25 cellular contexts compared by ENCODE assay signal in the genomic region with DNA sequence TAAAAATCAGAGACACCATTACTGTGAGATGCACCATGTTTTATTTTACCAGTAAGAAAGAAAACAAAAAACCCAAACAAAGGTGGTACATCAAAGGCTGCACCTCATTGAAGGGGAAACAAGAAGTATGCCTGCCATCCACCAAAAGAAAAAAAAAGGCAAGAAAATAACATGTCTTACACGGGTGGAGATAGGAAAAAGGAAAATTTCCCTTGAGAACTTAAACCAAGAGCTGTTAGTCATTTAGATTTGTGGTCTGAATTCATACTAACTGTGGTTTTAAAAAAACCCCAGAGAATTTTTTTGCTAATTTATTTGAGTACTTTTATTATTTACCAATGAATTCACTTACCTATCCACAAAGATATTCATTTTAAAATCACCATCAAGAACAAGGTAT.
DNase-seq lines count a peak whose midpoint lies in the region; ATAC-seq, FAIRE-seq and TF ChIP-seq lines count a peak whose summit lies in the region.
"Had no signal": no experiment of that assay in that cellular context is flagged by ENCODE, and none has a peak within 500 bp of the region (broad histone marks: within the 10 kb centered on the region; RNA-seq: fewer than 3 reads in every experiment).

No MANE protein-coding gene starts in this region.

- H3K9me3 Mint-ChIP-seq in HFFc6, result no peaks in the 10 kb centered on the region
- H3K9me3 Mint-ChIP-seq: activated B cell treated with CpG ODN at 0.5 μM for 24 hours; CD8-positive, alpha-beta memory T cell had no signal

- dilution Hi-C loops in keratinocyte (cut with MboI; ENCODE audit: extremely low pct_ligation_motif_present, low sequenced_read_pairs), result no loop called here

- H3K27ac ChIP-seq in GM23248 (no peak overlapping the region), PC-3 (ENCODE audit: low read length) (no peak overlapping the region), keratinocyte (ENCODE audit: control insufficient read depth, insufficient read depth, low read length) (no peak overlapping the region)
- H3K27ac ChIP-seq: esophagus muscularis mucosa, ovary, SK-N-MC, stomach, upper lobe of right lung had no signal

- no peak overlapping the region for H3K27ac Mint-ChIP-seq in HFFc6
- H3K27ac Mint-ChIP-seq: activated B cell treated with CpG ODN at 0.5 μM for 24 hours; CD8-positive, alpha-beta memory T cell; immature natural killer cell; naive B cell had no signal

- peaks cover 12% of the 10 kb centered on the region for H3K4me1 Mint-ChIP-seq in HFFc6 (ENCODE audit: low read depth)
- H3K4me1 Mint-ChIP-seq: activated B cell treated with CpG ODN at 0.5 μM for 24 hours, immature natural killer cell, naive B cell had no signal

- H3K9ac ChIP-seq in GM23248 (no peak overlapping the region), PC-3 (ENCODE audit: low read length) (no peak overlapping the region), keratinocyte (ENCODE audit: control insufficient read depth, extremely low read depth, insufficient read depth, low read length) (no peak overlapping the region)

- ATAC-seq in PC-3 (no peak), esophagus mucosa (no peak)
- ATAC-seq: sciatic nerve, upper lobe of right lung had no signal

- DNase-seq in GM18507 (ENCODE audit: extremely low spot score, insufficient read length, low read depth) (no peak), GM23248 (peak; percentile 53), PC-3 (peak; percentile 22), keratinocyte (ENCODE audit: low read depth, low spot score) (no peak), OCI-M1 (lab: John Stamatoyannopoulos, UW) (no peak), Kasumi-1 (lab: John Stamatoyannopoulos, UW) (no peak), HFFc6 (no peak)
- DNase-seq: activated B cell treated with CpG ODN at 0.5 μM for 24 hours; amniotic stem cell; CD8-positive, alpha-beta memory T cell; effector CD4-positive, alpha-beta T cell; GOT3; immature natural killer cell; Karpas-422; naive B cell; NCI-H1417; ovary; stimulated activated CD4-positive, alpha-beta T cell treated with anti-CD3 and anti-CD28 coated beads, Interleukin-1b, Interleukin-23, amount 100 ng/mL, for 48 hours; stomach; upper lobe of right lung had no signal

- no peak overlapping the region for H3K4me3 Mint-ChIP-seq in HFFc6
- H3K4me3 Mint-ChIP-seq: activated B cell treated with CpG ODN at 0.5 μM for 24 hours; CD8-positive, alpha-beta memory T cell; immature natural killer cell; naive B cell had no signal

- CTCF ChIA-PET in PC-3 (lab: Charles Lee), result no interaction called here

- no peak overlapping the region for H3K4me2 ChIP-seq in GM23248 (ENCODE audit: unreplicated experiment)
- no peak overlapping the region for H3K4me2 ChIP-seq in PC-3 (ENCODE audit: low read length)
- no peak overlapping the region for H3K4me2 ChIP-seq in keratinocyte (ENCODE audit: control insufficient read depth, extremely low read depth, insufficient read depth, low read depth, low read length)

- FAIRE-seq in GM18507 (lab: Jason Lieb, UNC) (peak; percentile 44), keratinocyte (lab: Jason Lieb, UNC) (peak; percentile 17)

- no peaks in the 10 kb centered on the region for H3K36me3 ChIP-seq in GM23248 (ENCODE audit: low read depth)
- no peaks in the 10 kb centered on the region for H3K36me3 ChIP-seq in PC-3 (ENCODE audit: low read depth, low read length)
- H3K36me3 ChIP-seq in keratinocyte (ENCODE audit: control insufficient read depth in 2 of 2, extremely low read depth in 1 of 2, insufficient read depth in 2 of 2, low read length in 2 of 2), result no peaks in the 10 kb centered on the region
- H3K36me3 ChIP-seq: esophagus muscularis mucosa, ovary, stomach, upper lobe of right lung had no signal

- intact Hi-C loops in PC-3 (cut with micrococcal nuclease), result no loop called here

- H3K79me2 ChIP-seq in GM23248 (ENCODE audit: insufficient read depth), result no peaks in the 10 kb centered on the region
- no peaks in the 10 kb centered on the region for H3K79me2 ChIP-seq in PC-3 (ENCODE audit: low read length)
- no peaks in the 10 kb centered on the region for H3K79me2 ChIP-seq in keratinocyte (ENCODE audit: control insufficient read depth, insufficient read depth, low read length)

- H3K4me1 ChIP-seq in GM23248 (ENCODE audit: insufficient read depth), result no peaks in the 10 kb centered on the region
- H3K4me1 ChIP-seq in PC-3 (ENCODE audit: insufficient read depth, low read length), result no peaks in the 10 kb centered on the region
- H3K4me1 ChIP-seq in keratinocyte (ENCODE audit: control insufficient read depth, extremely low read depth, insufficient read depth, low read length), result peaks cover 2% of the 10 kb centered on the region
- H3K4me1 ChIP-seq: upper lobe of right lung had no signal

- no peaks in the 10 kb centered on the region for H3K27me3 ChIP-seq in GM23248 (replicated peaks; ENCODE audit: insufficient read depth)
- H3K27me3 ChIP-seq in PC-3 (ENCODE audit: low read length), result no peaks in the 10 kb centered on the region
- no peaks in the 10 kb centered on the region for H3K27me3 ChIP-seq in keratinocyte (ENCODE audit: control insufficient read depth, extremely low read depth, insufficient read depth, low read length)
- H3K27me3 ChIP-seq: esophagus muscularis mucosa, ovary, stomach, upper lobe of right lung had no signal

- H3K4me3 ChIP-seq in GM23248 (no peak overlapping the region), PC-3 (ENCODE audit: low read length) (no peak overlapping the region), keratinocyte (ENCODE audit: control insufficient read depth in 2 of 3, extremely low read depth in 1 of 3, insufficient read depth in 2 of 3, low read depth in 1 of 3, low read length in 3 of 3) (no peak overlapping the region)
- H3K4me3 ChIP-seq: esophagus muscularis mucosa, lung, ovary, SK-N-MC, stomach, upper lobe of right lung had no signal

- no peak overlapping the region for H2AFZ ChIP-seq in GM23248
- no peak overlapping the region for H2AFZ ChIP-seq in PC-3 (ENCODE audit: low read length)
- no peak overlapping the region for H2AFZ ChIP-seq in keratinocyte (ENCODE audit: control insufficient read depth, low read length)

- WGBS in GM23248 (ENCODE audit: low coverage in 1 of 2, low lambda C conversion rate in 2 of 2, missing lambda C conversion rate in 2 of 2), 2 experiments, result 33 to 50% methylated on average over 1 of the region's 1 CpG

- no peaks in the 10 kb centered on the region for H4K20me1 ChIP-seq in GM23248 (ENCODE audit: insufficient read depth)
- no peaks in the 10 kb centered on the region for H4K20me1 ChIP-seq in PC-3 (ENCODE audit: low read length)
- H4K20me1 ChIP-seq in keratinocyte (ENCODE audit: control insufficient read depth, extremely low read depth, insufficient read depth, low read length), result no peaks in the 10 kb centered on the region

- no peaks in the 10 kb centered on the region for H3F3A ChIP-seq in GM23248 (ENCODE audit: insufficient read depth)
- no peaks in the 10 kb centered on the region for H3F3A ChIP-seq in PC-3 (ENCODE audit: low read length, unreplicated experiment)

- no peak for TF ChIP-seq CTCF in PC-3 (conservative IDR thresholded peaks at IDR 0.05; ENCODE audit: low read depth, low read length)
- no peak for TF ChIP-seq CTCF in keratinocyte (optimal IDR thresholded peaks at IDR 0.05 in 1 of 3, IDR thresholded peaks at IDR 0.05 in 1 of 3, conservative IDR thresholded peaks at IDR 0.05 in 1 of 3; ENCODE audit: extremely low read depth in 1 of 3, insufficient read depth in 2 of 3, low read length in 3 of 3)
- TF ChIP-seq CTCF in HFFc6 (IDR thresholded peaks at IDR 0.05), result no peak

- no peaks in the 10 kb centered on the region for H3K9me3 ChIP-seq in GM23248 (ENCODE audit: low read depth)
- no peaks in the 10 kb centered on the region for H3K9me3 ChIP-seq in PC-3 (ENCODE audit: low read length)
- H3K9me3 ChIP-seq in keratinocyte (ENCODE audit: control insufficient read depth, low read depth, low read length), result no peaks in the 10 kb centered on the region
- H3K9me3 ChIP-seq: esophagus muscularis mucosa, ovary, stomach, upper lobe of right lung had no signal

- POLR2A ChIA-PET in PC-3 (lab: Charles Lee; ENCODE audit: unreplicated experiment), result no interaction called here

- H3K9me2 ChIP-seq in GM23248 (ENCODE audit: insufficient read depth) (no peaks in the 10 kb centered on the region), PC-3 (replicated peaks; ENCODE audit: low read length) (no peaks in the 10 kb centered on the region)

- no TSS peak for BruUV-seq in PC-3 (replicated peaks; lab: Mats Ljungman, UMichigan)

- peaks cover 7% of the 10 kb centered on the region for H3K27me3 Mint-ChIP-seq in HFFc6 (ENCODE audit: insufficient read depth)
- H3K27me3 Mint-ChIP-seq: activated B cell treated with CpG ODN at 0.5 μM for 24 hours had no signal

- H3K36me3 Mint-ChIP-seq in HFFc6 (ENCODE audit: low read depth), result no peaks in the 10 kb centered on the region
- H3K36me3 Mint-ChIP-seq: CD8-positive, alpha-beta memory T cell; immature natural killer cell had no signal

- H3K9me1 ChIP-seq in keratinocyte (ENCODE audit: control insufficient read depth, extremely low read depth, insufficient read depth, low read length), result no peaks in the 10 kb centered on the region

- in situ Hi-C loops in GM23248 (cut with MboI), result no loop called here

Comparison
In these comparisons a context has a peak if more than half of its experiments do, and no peak if none do; other contexts are left out.
1. DNase-seq: peak in GM23248 (single experiment) and PC-3 (single experiment); none in GM18507 (single experiment), keratinocyte (single experiment), OCI-M1 (single experiment), Kasumi-1 (0 of 2) and HFFc6 (single experiment).